13 cellular contexts compared by ENCODE assay signal in genomic region chr17:28967240-28968135, GRCh38. TPM values are rescaled to one million over a fixed set of nuclear protein-coding genes. Genes with fewer than 3 reads are reported as not detected.
A peak's percentile ranks its signal among the peaks of the same experiment; 100 is the strongest.
DNase-seq lines count a peak whose midpoint lies in the region; ATAC-seq and TF ChIP-seq lines count a peak whose summit lies in the region.
"Had no signal": no experiment of that assay in that cellular context is flagged by ENCODE, and none has a peak within 500 bp of the region (broad histone marks: within the 10 kb centered on the region; RNA-seq: fewer than 3 reads in every experiment).

No MANE protein-coding gene starts in this region.

- WGBS in adrenal gland, 4 donors = 57 to 61% (median 60%) methylated on average over 6 to 7 of the region's 7 CpGs

- no peaks in the 10 kb centered on the region for H3K36me3 ChIP-seq in adrenal gland (replicated peaks in 1 of 2)
- H3K36me3 ChIP-seq: brain microvascular endothelial cell had no signal

- peaks cover 8% of the 10 kb centered on the region for H3K27me3 Mint-ChIP-seq in neural crest cell (ENCODE audit: low read depth)

- H3K9me3 ChIP-seq in adrenal gland (replicated peaks in 1 of 3) = no peaks in the 10 kb centered on the region

- H3K4me1 ChIP-seq in adrenal gland (replicated peaks in 1 of 2) = no peaks in the 10 kb centered on the region

- peak overlapping the region; percentile 48 for H3K27ac Mint-ChIP-seq in neural crest cell (ENCODE audit: unreplicated experiment)

- no peak for TF ChIP-seq POLR2A in adrenal gland (IDR thresholded peaks at IDR 0.05)

- H3K27ac ChIP-seq in adrenal gland = no peak overlapping the region
- H3K27ac ChIP-seq: brain microvascular endothelial cell, VCaP had no signal

- H3K36me3 Mint-ChIP-seq in neural crest cell (ENCODE audit: low read depth) = no peaks in the 10 kb centered on the region

- peaks cover 40% of the 10 kb centered on the region for H3K4me1 Mint-ChIP-seq in neural crest cell

- no peaks in the 10 kb centered on the region for H3K9me3 Mint-ChIP-seq in neural crest cell

- intact Hi-C loops in adrenal gland (cut with DNase I) = loop anchor here (2.0 kb wide), 2 partner anchors 147 to 149 kb away; no protein-coding TSS in a partner anchor
- intact Hi-C loops in sciatic nerve (cut with DNase I) = no loop called here

- no peaks in the 10 kb centered on the region for H3K27me3 ChIP-seq in adrenal gland

- no peak overlapping the region for H3K4me3 ChIP-seq in adrenal gland

- peak; percentile 55 for DNase-seq in G401 (ENCODE audit: low spot score)
- DNase-seq in NCI-H1694 treated with DMSO at 0.1 percent for 48 hours (lab: John Stamatoyannopoulos, UW) = peak; percentile 80
- peak; percentile 18 for DNase-seq in amniotic epithelial cell (ENCODE audit: low read depth)
- no peak for DNase-seq in neural crest cell (ENCODE audit: low read depth, low spot score)
- no peak for DNase-seq in adrenal gland
- no peak for DNase-seq in sciatic nerve (ENCODE audit: low spot score)
- no peak for DNase-seq in NCI-H2029 treated with DMSO at 0.1 percent for 48 hours (lab: John Stamatoyannopoulos, UW)
- DNase-seq: brain microvascular endothelial cell, MM.1S had no signal

- TF ChIP-seq CTCF in neural crest cell (conservative IDR thresholded peaks at IDR 0.05) = no peak
- no peak for TF ChIP-seq CTCF in adrenal gland (IDR thresholded peaks at IDR 0.05)

- no peak overlapping the region for H3K4me3 Mint-ChIP-seq in neural crest cell

- in situ Hi-C loops in G401 (cut with HindIII; ENCODE audit: low sequenced_read_pairs) = no loop called here

- ATAC-seq in sciatic nerve = no peak
- no peak for ATAC-seq in GM19023 (IDR thresholded peaks at IDR 0.05; ENCODE audit: unreplicated experiment)

RNA-seq across cellular contexts. Expression of gene PHF12, which starts 16.2 kb away (rescaled TPM):
- 26.8 and 48.5 TPM in 2 replicates for total RNA-seq in G401 (2014; rRNA removed; shearing (Covaris generic))
- total RNA-seq in neural crest cell (60.8 and 64.7 TPM in 2 replicates), adrenal gland (10 to 100 TPM; 19.6 to 47.9 (median 35.0) TPM), sciatic nerve (42.8 TPM)
- 10 to 100 TPM; 16.2 to 22.7 (median 18.7) TPM for polyA plus RNA-seq in adrenal gland

RNA-seq across cellular contexts. Expression of gene SEZ6, which starts 38.3 kb away (rescaled TPM):
- not detected in 2 replicates for total RNA-seq in G401 (2014; rRNA removed; shearing (Covaris generic))
- total RNA-seq in neural crest cell (0.30 and 0.72 TPM in 2 replicates), adrenal gland (1 to 10 TPM in 1 of 8 donors, under 1 TPM in 1, not detected in 6; 0.14 to 1.0 TPM), sciatic nerve (not detected)
- under 1 TPM; 0.18 to 0.88 (median 0.47) TPM for polyA plus RNA-seq in adrenal gland
- total RNA-seq: epithelial cell of proximal tubule, RPMI7951 had no signal

Comparison
In these comparisons a context has a peak if more than half of its experiments do, and no peak if none do; other contexts are left out.
1. DNase-seq: peak in G401 (single experiment), NCI-H1694 treated with DMSO at 0.1 percent for 48 hours (single experiment) and amniotic epithelial cell (single experiment); none in neural crest cell (single experiment), adrenal gland (0 of 7), sciatic nerve (single experiment) and NCI-H2029 treated with DMSO at 0.1 percent for 48 hours (single experiment).